Comparison of ENCODE assay signal across 12 cellular contexts in genomic region chr13:110507678-110508381, GRCh38. TPM values are rescaled to one million over a fixed set of nuclear protein-coding genes. Genes with fewer than 3 reads are reported as not detected.
DNase-seq lines count a peak whose midpoint lies in the region; ATAC-seq and TF ChIP-seq lines count a peak whose summit lies in the region.
"Had no signal": no experiment of that assay in that cellular context is flagged by ENCODE, and none has a peak within 500 bp of the region (broad histone marks: within the 10 kb centered on the region; RNA-seq: fewer than 3 reads in every experiment).

No MANE protein-coding gene starts in this region.

- no peak overlapping the region for H3K4me3 Mint-ChIP-seq in endothelial cell (ENCODE audit: unreplicated experiment)
- H3K4me3 Mint-ChIP-seq: activated B cell treated with CpG ODN at 0.5 μM for 24 hours had no signal

- H3K27me3 ChIP-seq in upper lobe of left lung = no peaks in the 10 kb centered on the region

- peaks cover 50% of the 10 kb centered on the region for H3K36me3 Mint-ChIP-seq in endothelial cell (ENCODE audit: low read depth, unreplicated experiment)

- DNase-seq in SHP77 (lab: John Stamatoyannopoulos, UW) (peak; percentile 65 to 79), SHP77 treated with DMSO at 0.1 percent for 48 hours (lab: John Stamatoyannopoulos, UW) (no peak), endothelial cell (ENCODE audit: low spot score) (no peak), mucosa of gallbladder (ENCODE audit: low spot score) (peak; percentile 79), upper lobe of left lung (peak; percentile 78 to 80), hippocampal formation (lab: John Stamatoyannopoulos, UW) (no peak)
- DNase-seq: activated B cell treated with CpG ODN at 0.5 μM for 24 hours; activated naive CD4-positive, alpha-beta T cell treated with Interleukin-2 at 50 U/mL for 16 hours; kidney glomerular epithelial cell; stimulated activated CD4-positive, alpha-beta T cell treated with anti-CD3 and anti-CD28 coated beads, Interleukin-15, amount 100 ng/mL, for 24 hours had no signal

- TF ChIP-seq EP300 in upper lobe of left lung (IDR thresholded peaks at IDR 0.05) = no peak

- no peaks in the 10 kb centered on the region for H3K9me3 Mint-ChIP-seq in endothelial cell (ENCODE audit: unreplicated experiment)
- H3K9me3 Mint-ChIP-seq: activated B cell treated with CpG ODN at 0.5 μM for 24 hours had no signal

- H3K27me3 Mint-ChIP-seq in endothelial cell (ENCODE audit: unreplicated experiment) = peaks cover 19% of the 10 kb centered on the region
- H3K27me3 Mint-ChIP-seq: activated B cell treated with CpG ODN at 0.5 μM for 24 hours had no signal

- H3K36me3 ChIP-seq in upper lobe of left lung = peaks cover 0 to 100% (median 61%) of the 10 kb centered on the region in 4 donors

- no peak for TF ChIP-seq POLR2A in upper lobe of left lung (IDR thresholded peaks at IDR 0.05)

- ATAC-seq in upper lobe of left lung (ENCODE audit: low FRiP score in 2 of 2) (peak; percentile 37 to 79), GM18502 (IDR thresholded peaks at IDR 0.05; ENCODE audit: poor library complexity, unreplicated experiment) (no peak), HG02885 (IDR thresholded peaks at IDR 0.05; ENCODE audit: poor library complexity, unreplicated experiment) (no peak)

- peak overlapping the region; percentile 11 to 74 (median 65) for H3K27ac ChIP-seq in upper lobe of left lung

- H3K27ac Mint-ChIP-seq in endothelial cell (ENCODE audit: unreplicated experiment) = peak overlapping the region; percentile 13
- H3K27ac Mint-ChIP-seq: activated B cell treated with CpG ODN at 0.5 μM for 24 hours had no signal

- H3K4me1 ChIP-seq in upper lobe of left lung = peaks cover 15 to 29% (median 16%) of the 10 kb centered on the region in 4 donors

- no peaks in the 10 kb centered on the region for H3K4me1 Mint-ChIP-seq in endothelial cell (ENCODE audit: unreplicated experiment)

- TF ChIP-seq CTCF in endothelial cell (IDR thresholded peaks at IDR 0.05; ENCODE audit: unreplicated experiment) = no peak
- TF ChIP-seq CTCF in upper lobe of left lung (IDR thresholded peaks at IDR 0.05) = peak in 5 of 6 experiments; percentile 15 to 60 (median 28)

- no peak overlapping the region for H3K4me3 ChIP-seq in upper lobe of left lung

- WGBS in upper lobe of left lung, 2 donors = 62 to 82% methylated on average over 17 to 22 of the region's 23 CpGs

- H3K9me3 ChIP-seq in upper lobe of left lung = no peaks in the 10 kb centered on the region

RNA-seq across cellular contexts. Expression of gene RAB20, which starts 53.7 kb away (rescaled TPM):
- total RNA-seq in endothelial cell (ENCODE audit: unreplicated experiment) (1.5 TPM), mucosa of gallbladder (41.1 TPM), upper lobe of left lung (10 to 100 TPM; 46.7 to 80.7 (median 57.8) TPM)

Comparison
In these comparisons a context has a peak if more than half of its experiments do, and no peak if none do; other contexts are left out.
1. DNase-seq: peak in SHP77 (2 of 2), mucosa of gallbladder (single experiment) and upper lobe of left lung (2 of 2); none in SHP77 treated with DMSO at 0.1 percent for 48 hours (single experiment), endothelial cell (single experiment) and hippocampal formation (0 of 2).
2. ATAC-seq: peak in upper lobe of left lung (2 of 2); none in GM18502 (single experiment) and HG02885 (single experiment).
3. RNA of gene RAB20, which starts 53.7 kb away (total RNA-seq): 46.7 to 80.7 TPM in upper lobe of left lung and 41.1 TPM in mucosa of gallbladder (single experiment); 1.5 TPM in endothelial cell (single experiment); every median in the first group is over 10 times any median in the second.